Comparison of ENCODE assay signal across 24 cellular contexts in genomic region chrX:121244511-121244910, GRCh38.
"Had no signal": no experiment of that assay in that cellular context is flagged by ENCODE, and none has a peak within 500 bp of the region (broad histone marks: within the 10 kb centered on the region; RNA-seq: fewer than 3 reads in every experiment).

No MANE protein-coding gene starts in this region.

- H3K36me3 ChIP-seq: MG63, SJSA1 had no signal

- DNase-seq: IMR-90, Karpas-422, KG1, MG63, NCI-H1092, NCI-H1105 treated with DMSO at 0.1 percent for 48 hours, NCI-H1417 treated with DMSO at 0.1 percent for 48 hours, NCI-H146, NCI-H1694 treated with DMSO at 0.1 percent for 48 hours, NCI-H1930, NCI-H2081 treated with DMSO at 0.1 percent for 48 hours, NCI-H2171, NCI-H226, NCI-H446, NCI-H510A, NCI-H524 treated with DMSO at 0.1 percent for 48 hours, NCI-H69, NCI-H774, Right ventricle myocardium superior, RPMI8226, SIG-M5 had no signal

- H3K9me3 ChIP-seq: MG63, SJSA1 had no signal

- H3K27me3 ChIP-seq: MG63, SJSA1 had no signal

- H3K4me1 ChIP-seq: SJSA1 had no signal

- FAIRE-seq: RCC 7860 had no signal

- H3K4me3 ChIP-seq: MG63, SJSA1, SK-N-MC had no signal

- H3K27ac ChIP-seq: SJSA1, SK-N-MC had no signal
